10 cellular contexts compared by ENCODE assay signal in genomic region chr5:132479073-132479811, GRCh38. TPM values are rescaled to one million over a fixed set of nuclear protein-coding genes. Genes with fewer than 3 reads are reported as not detected.
DNase-seq lines count a peak whose midpoint lies in the region; ATAC-seq, FAIRE-seq and TF ChIP-seq lines count a peak whose summit lies in the region.
"Had no signal": no experiment of that assay in that cellular context is flagged by ENCODE, and none has a peak within 500 bp of the region (broad histone marks: within the 10 kb centered on the region; RNA-seq: fewer than 3 reads in every experiment).

No MANE protein-coding gene starts in this region.

- H3K9me3 ChIP-seq in trophoblast cell (ENCODE audit: insufficient read depth, low read depth, low read length) = peaks cover 2% of the 10 kb centered on the region

- POLR2A ChIA-PET in activated CD4-positive, alpha-beta memory T cell treated with anti-CD3 and anti-CD28 coated beads, Interleukin-2, amount 10 ng/mL, durations not matched to agents 7 days and 5 days (lab: Charles Lee) = interaction anchor here (0.7 to 33.4 kb wide), 16 partner anchors 1 to 110 kb away, joined by 3 to 1155 read pairs (median 9); partner anchors contain the start of genes IRF1 and SLC22A5

- no peak for TF ChIP-seq CTCF in omental fat pad (IDR thresholded peaks at IDR 0.05)

- H2BK120ac ChIP-seq in trophoblast cell (ENCODE audit: insufficient read depth, low read length, poor library complexity) = no peak overlapping the region

- peaks cover 87% of the 10 kb centered on the region for H3K4me1 Mint-ChIP-seq in activated CD4-positive, alpha-beta memory T cell treated with anti-CD3 and anti-CD28 coated beads, Interleukin-2, amount 10 ng/mL, durations not matched to agents 7 days and 5 days

- no peak overlapping the region for H3K18ac ChIP-seq in trophoblast cell (ENCODE audit: low read length)

- H3K4me3 Mint-ChIP-seq in activated CD4-positive, alpha-beta memory T cell treated with anti-CD3 and anti-CD28 coated beads, Interleukin-2, amount 10 ng/mL, durations not matched to agents 7 days and 5 days = no peak overlapping the region

- FAIRE-seq in GM12892 (lab: Jason Lieb, UNC) = no peak

- H3K27ac ChIP-seq in trophoblast cell (ENCODE audit: low read depth, low read length) = no peak overlapping the region

- H3K27me3 ChIP-seq in trophoblast cell (ENCODE audit: insufficient read depth, low read length) = no peaks in the 10 kb centered on the region

- DNase-seq in activated CD4-positive, alpha-beta memory T cell treated with anti-CD3 and anti-CD28 coated beads, Interleukin-2, amount 10 ng/mL, durations not matched to agents 7 days and 5 days = no peak
- DNase-seq in trophoblast cell (peak; percentile 4 to 41), GM12892 (ENCODE audit: insufficient read length) (no peak), H4 (ENCODE audit: low spot score) (no peak), omental fat pad (ENCODE audit: low spot score) (no peak)
- DNase-seq: stimulated activated CD8-positive, alpha-beta memory T cell treated with anti-CD3 and anti-CD28 coated beads, Interleukin-4, amount 100 ng/mL, for 48 hours had no signal

- H3K9me3 Mint-ChIP-seq in activated CD4-positive, alpha-beta memory T cell treated with anti-CD3 and anti-CD28 coated beads, Interleukin-2, amount 10 ng/mL, durations not matched to agents 7 days and 5 days = no peaks in the 10 kb centered on the region
- H3K9me3 Mint-ChIP-seq: activated T-cell treated with anti-CD3 and anti-CD28 coated beads, Interleukin-2, amount 50 U/mL, for 4 hours had no signal

- no peaks in the 10 kb centered on the region for H3K27me3 Mint-ChIP-seq in activated CD4-positive, alpha-beta memory T cell treated with anti-CD3 and anti-CD28 coated beads, Interleukin-2, amount 10 ng/mL, durations not matched to agents 7 days and 5 days

- no peak overlapping the region for H2AK5ac ChIP-seq in trophoblast cell (ENCODE audit: low read length)

- H3K14ac ChIP-seq in trophoblast cell (ENCODE audit: low read length) = no peak overlapping the region

- peaks cover 56% of the 10 kb centered on the region for H3K36me3 Mint-ChIP-seq in activated CD4-positive, alpha-beta memory T cell treated with anti-CD3 and anti-CD28 coated beads, Interleukin-2, amount 10 ng/mL, durations not matched to agents 7 days and 5 days (ENCODE audit: low read depth)

- H4K8ac ChIP-seq in trophoblast cell (ENCODE audit: low read depth, low read length) = no peak overlapping the region

- no peak overlapping the region for H3K4me3 ChIP-seq in trophoblast cell (ENCODE audit: low read depth, low read length)

- peaks cover 9 to 12% of the 10 kb centered on the region in 2 experiments for H3K36me3 ChIP-seq in trophoblast cell (ENCODE audit: control insufficient read depth in 1 of 2, insufficient read depth in 2 of 2, low read length in 2 of 2)

- no peak overlapping the region for H2BK5ac ChIP-seq in trophoblast cell (ENCODE audit: low read depth, low read length, poor library complexity)

- CTCF ChIA-PET in activated CD4-positive, alpha-beta memory T cell treated with anti-CD3 and anti-CD28 coated beads, Interleukin-2, amount 10 ng/mL, durations not matched to agents 7 days and 5 days (lab: Charles Lee) = interaction anchor here (0.7 to 4.5 kb wide), 20 partner anchors 8 to 299 kb away, joined by 3 to 41 read pairs (median 6); partner anchors contain the start of gene IRF1

- no peak for TF ChIP-seq POLR2A in GM12892 (IDR thresholded peaks at IDR 0.05; ENCODE audit: low read depth, low read length)

- no peak overlapping the region for H3K9ac ChIP-seq in trophoblast cell (ENCODE audit: low read length)

- peaks cover 13 to 17% of the 10 kb centered on the region in 2 experiments for H3K4me1 ChIP-seq in trophoblast cell (ENCODE audit: control insufficient read depth in 1 of 2, insufficient read depth in 2 of 2, low read length in 2 of 2)

- H3K79me2 ChIP-seq in trophoblast cell (ENCODE audit: control insufficient read depth, insufficient read depth, low read length, poor library complexity) = no peaks in the 10 kb centered on the region

- peak; percentile 55 for ATAC-seq in GM18861 (IDR thresholded peaks at IDR 0.05; ENCODE audit: unreplicated experiment)
- ATAC-seq in HG02642 (IDR thresholded peaks at IDR 0.05; ENCODE audit: poor library complexity, unreplicated experiment) = peak; percentile 41
- no peak for ATAC-seq in GM18498 (IDR thresholded peaks at IDR 0.05; ENCODE audit: unreplicated experiment)
- no peak for ATAC-seq in omental fat pad (ENCODE audit: low FRiP score)

- no peak overlapping the region for H2AFZ ChIP-seq in trophoblast cell (ENCODE audit: insufficient read depth, low read length, poor library complexity)

- H3K4ac ChIP-seq in trophoblast cell (ENCODE audit: low read depth, low read length) = no peak overlapping the region

- no peak overlapping the region for H4K12ac ChIP-seq in trophoblast cell (ENCODE audit: low read depth, low read length)

- H4K91ac ChIP-seq in trophoblast cell (ENCODE audit: low read depth, low read length) = no peak overlapping the region

- no peak overlapping the region for H2BK12ac ChIP-seq in trophoblast cell (ENCODE audit: low read length)

- H3K4me2 ChIP-seq in trophoblast cell (ENCODE audit: low read length) = no peak overlapping the region

- peak overlapping the region; percentile 58 for H3K27ac Mint-ChIP-seq in activated CD4-positive, alpha-beta memory T cell treated with anti-CD3 and anti-CD28 coated beads, Interleukin-2, amount 10 ng/mL, durations not matched to agents 7 days and 5 days

- H3K23ac ChIP-seq in trophoblast cell (ENCODE audit: low read length) = no peak overlapping the region

- no CpG with 5 or more reads among the region's 3 CpGs for WGBS in trophoblast cell (ENCODE audit: extremely low coverage, insufficient coverage, insufficient read length)

- no peaks in the 10 kb centered on the region for H3K79me1 ChIP-seq in trophoblast cell (ENCODE audit: low read length)

RNA-seq across cellular contexts. Expression of gene IRF1, which starts 11.3 kb away (rescaled TPM):
- 100 to 1,000 TPM; 231 to 239 TPM for total RNA-seq in activated CD4-positive, alpha-beta memory T cell treated with anti-CD3 and anti-CD28 coated beads, Interleukin-2, amount 10 ng/mL, durations not matched to agents 7 days and 5 days
- 2.7 and 3.3 TPM in 2 replicates for polyA plus RNA-seq in trophoblast cell (2013)
- 29.9 TPM for polyA plus RNA-seq in GM12892 (2012; ENCODE audit: missing spikeins)
- 14.3 and 30.2 TPM in 2 replicates for total RNA-seq in H4 (2014; rRNA removed; shearing (Covaris generic))
- 100 to 1,000 TPM in 3 of 4 donors, 10 to 100 TPM in 1; 23.5 to 172 (median 133) TPM for total RNA-seq in omental fat pad

Comparison
In these comparisons a context has a peak if more than half of its experiments do, and no peak if none do; other contexts are left out.
1. ATAC-seq: peak in GM18861 (single experiment) and HG02642 (single experiment); none in GM18498 (single experiment) and omental fat pad (single experiment).
2. DNase-seq: peak in trophoblast cell (2 of 2); none in activated CD4-positive, alpha-beta memory T cell treated with anti-CD3 and anti-CD28 coated beads, Interleukin-2, amount 10 ng/mL, durations not matched to agents 7 days and 5 days (single experiment), GM12892 (single experiment), H4 (single experiment) and omental fat pad (single experiment).